ENCODE assay signal across 11 cellular contexts in genomic region chr3:151037746-151038145, GRCh38. TPM values are rescaled to one million over a fixed set of nuclear protein-coding genes. Genes with fewer than 3 reads are reported as not detected.
DNase-seq lines count a peak whose midpoint lies in the region; ATAC-seq and TF ChIP-seq lines count a peak whose summit lies in the region.
"Had no signal": no experiment of that assay in that cellular context is flagged by ENCODE, and none has a peak within 500 bp of the region (broad histone marks: within the 10 kb centered on the region; RNA-seq: fewer than 3 reads in every experiment).

No MANE protein-coding gene starts in this region.

- H3K9me3 ChIP-seq in MG63 = no peaks in the 10 kb centered on the region
- H3K9me3 ChIP-seq in Peyer's patch = no peaks in the 10 kb centered on the region
- no peaks in the 10 kb centered on the region for H3K9me3 ChIP-seq in MM.1S (replicated peaks; ENCODE audit: insufficient read depth, low read length)
- H3K9me3 ChIP-seq: psoas muscle had no signal

- no peak for TF ChIP-seq CTCF in epithelial cell of esophagus (IDR thresholded peaks at IDR 0.05; ENCODE audit: insufficient read depth, low read depth, low read length, missing control alignments)
- no peak for TF ChIP-seq CTCF in Peyer's patch (IDR thresholded peaks at IDR 0.05)
- TF ChIP-seq CTCF in MM.1S (IDR thresholded peaks at IDR 0.05; ENCODE audit: low read length) = no peak

- H2AFZ ChIP-seq in MM.1S (ENCODE audit: low read length) = no peak overlapping the region

- no peak for TF ChIP-seq POLR2A in Peyer's patch (IDR thresholded peaks at IDR 0.05)

- H3K4me3 ChIP-seq in MG63 (no peak overlapping the region), epithelial cell of esophagus (ENCODE audit: low read length) (no peak overlapping the region), Peyer's patch (no peak overlapping the region), MM.1S (ENCODE audit: low read length) (no peak overlapping the region)
- H3K4me3 ChIP-seq: psoas muscle had no signal

- H3K27me3 ChIP-seq in MG63 (no peaks in the 10 kb centered on the region), Peyer's patch (no peaks in the 10 kb centered on the region), MM.1S (replicated peaks; ENCODE audit: insufficient read depth, low read length) (no peaks in the 10 kb centered on the region)

- no peak overlapping the region for H3K4me2 ChIP-seq in MM.1S (ENCODE audit: low read depth, low read length)

- DNase-seq in Caki2 (ENCODE audit: low read depth) = peak; percentile 3
- peak; percentile 97 for DNase-seq in MG63
- peak; percentile 74 for DNase-seq in epithelial cell of esophagus (ENCODE audit: low read depth)
- peak; percentile 96 for DNase-seq in myocyte (ENCODE audit: low read depth)
- no peak for DNase-seq in Peyer's patch
- DNase-seq in MM.1S = no peak
- DNase-seq in NCI-H1930 (lab: John Stamatoyannopoulos, UW) = no peak
- DNase-seq: H7, NCI-H1417 had no signal

- no peaks in the 10 kb centered on the region for H3K9me2 ChIP-seq in MM.1S (replicated peaks; ENCODE audit: insufficient read depth, low read length)

- H3K4me1 ChIP-seq in Peyer's patch = no peaks in the 10 kb centered on the region
- no peaks in the 10 kb centered on the region for H3K4me1 ChIP-seq in MM.1S (ENCODE audit: low read length)
- H3K4me1 ChIP-seq: psoas muscle had no signal

- no peaks in the 10 kb centered on the region for H3K36me3 ChIP-seq in MG63
- H3K36me3 ChIP-seq in Peyer's patch = no peaks in the 10 kb centered on the region
- no peaks in the 10 kb centered on the region for H3K36me3 ChIP-seq in MM.1S (replicated peaks; ENCODE audit: insufficient read depth, low read length)

- H3K27ac ChIP-seq in Peyer's patch = no peak overlapping the region
- H3K27ac ChIP-seq in MM.1S (ENCODE audit: low read length) = no peak overlapping the region
- H3K27ac ChIP-seq: psoas muscle had no signal

- H3K9ac ChIP-seq in MM.1S (ENCODE audit: low read length) = no peak overlapping the region

- no peaks in the 10 kb centered on the region for H4K20me1 ChIP-seq in MM.1S (ENCODE audit: insufficient read depth, low read length)

- in situ Hi-C loops in Caki2 (cut with HindIII; ENCODE audit: low pct_unique_long_range_greater_than_20kb, low sequenced_read_pairs) = no loop called here

- no peak for ATAC-seq in HG02642 (IDR thresholded peaks at IDR 0.05; ENCODE audit: poor library complexity, unreplicated experiment)
- ATAC-seq: psoas muscle had no signal

- no peaks in the 10 kb centered on the region for H3F3A ChIP-seq in MM.1S (ENCODE audit: insufficient read depth, low read length)

- no peaks in the 10 kb centered on the region for H3K79me2 ChIP-seq in MM.1S (ENCODE audit: low read length)

RNA-seq across cellular contexts. Expression of gene MED12L, which starts 47.7 kb away (rescaled TPM):
- 0.24 TPM in 1 of 2 replicates, not detected in the other for total RNA-seq in Caki2 (2014; rRNA removed; shearing (Covaris generic); ENCODE audit: low replicate concordance)
- not detected in 2 replicates for total RNA-seq in MG63 (2014; rRNA removed; shearing (Covaris generic); ENCODE audit: low replicate concordance)
- 0.26 TPM in 1 of 2 replicates, not detected in the other for total RNA-seq in myocyte
- polyA plus RNA-seq in myocyte (2012) = 0.10 TPM
- total RNA-seq in Peyer's patch = 1 to 10 TPM in 1 of 4 donors, under 1 TPM in 2, not detected in 1; 0.09 to 3.3 (median 0.13) TPM

Comparison
In these comparisons a context has a peak if more than half of its experiments do, and no peak if none do; other contexts are left out.
1. DNase-seq: peak in Caki2 (single experiment), MG63 (single experiment), epithelial cell of esophagus (single experiment) and myocyte (single experiment); none in Peyer's patch (0 of 3), MM.1S (single experiment) and NCI-H1930 (0 of 2).